1 cellular context compared by ENCODE assay signal in the genomic region with DNA sequence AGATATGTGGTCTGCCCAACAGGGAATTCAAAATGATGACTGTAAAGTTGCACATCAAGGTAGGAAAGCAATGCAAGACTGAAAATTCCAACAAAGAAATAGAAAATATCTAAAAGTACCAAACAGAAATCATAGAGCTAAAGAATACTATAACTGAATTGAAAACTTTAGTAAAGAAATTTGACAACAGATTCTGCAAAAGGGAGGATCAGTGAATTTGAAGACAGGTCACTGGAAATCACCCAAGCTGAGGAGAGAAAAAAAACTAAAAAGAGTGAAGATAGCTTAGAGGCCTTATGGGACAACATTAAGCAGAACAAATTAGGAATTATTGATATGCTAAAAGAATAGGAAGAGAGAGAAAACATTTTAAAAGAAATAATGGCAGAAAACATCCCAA.
TF ChIP-seq lines count a peak whose summit lies in the region.

No MANE protein-coding gene starts in this region.

TF ChIP-seq in SK-N-SH, 30 proteins besides CTCF, POLR2A, EP300 and RAD21 (continued from another document):
- TF ChIP-seq, protein P1, sequence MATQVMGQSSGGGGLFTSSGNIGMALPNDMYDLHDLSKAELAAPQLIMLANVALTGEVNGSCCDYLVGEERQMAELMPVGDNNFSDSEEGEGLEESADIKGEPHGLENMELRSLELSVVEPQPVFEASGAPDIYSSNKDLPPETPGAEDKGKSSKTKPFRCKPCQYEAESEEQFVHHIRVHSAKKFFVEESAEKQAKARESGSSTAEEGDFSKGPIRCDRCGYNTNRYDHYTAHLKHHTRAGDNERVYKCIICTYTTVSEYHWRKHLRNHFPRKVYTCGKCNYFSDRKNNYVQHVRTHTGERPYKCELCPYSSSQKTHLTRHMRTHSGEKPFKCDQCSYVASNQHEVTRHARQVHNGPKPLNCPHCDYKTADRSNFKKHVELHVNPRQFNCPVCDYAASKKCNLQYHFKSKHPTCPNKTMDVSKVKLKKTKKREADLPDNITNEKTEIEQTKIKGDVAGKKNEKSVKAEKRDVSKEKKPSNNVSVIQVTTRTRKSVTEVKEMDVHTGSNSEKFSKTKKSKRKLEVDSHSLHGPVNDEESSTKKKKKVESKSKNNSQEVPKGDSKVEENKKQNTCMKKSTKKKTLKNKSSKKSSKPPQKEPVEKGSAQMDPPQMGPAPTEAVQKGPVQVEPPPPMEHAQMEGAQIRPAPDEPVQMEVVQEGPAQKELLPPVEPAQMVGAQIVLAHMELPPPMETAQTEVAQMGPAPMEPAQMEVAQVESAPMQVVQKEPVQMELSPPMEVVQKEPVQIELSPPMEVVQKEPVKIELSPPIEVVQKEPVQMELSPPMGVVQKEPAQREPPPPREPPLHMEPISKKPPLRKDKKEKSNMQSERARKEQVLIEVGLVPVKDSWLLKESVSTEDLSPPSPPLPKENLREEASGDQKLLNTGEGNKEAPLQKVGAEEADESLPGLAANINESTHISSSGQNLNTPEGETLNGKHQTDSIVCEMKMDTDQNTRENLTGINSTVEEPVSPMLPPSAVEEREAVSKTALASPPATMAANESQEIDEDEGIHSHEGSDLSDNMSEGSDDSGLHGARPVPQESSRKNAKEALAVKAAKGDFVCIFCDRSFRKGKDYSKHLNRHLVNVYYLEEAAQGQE (IDR thresholded peaks at IDR 0.05; ENCODE audit: low read depth, low read length), result no peak
- TF ChIP-seq RXRA (IDR thresholded peaks at IDR 0.05; ENCODE audit: borderline replicate concordance, low read depth), result no peak
- no peak for TF ChIP-seq TAF1 (IDR thresholded peaks at IDR 0.05; ENCODE audit: borderline replicate concordance, low read depth, low read length)
- TF ChIP-seq EZH2phosphoT487 (IDR thresholded peaks at IDR 0.05; ENCODE audit: borderline replicate concordance, low read depth), result no peak
- no peak for TF ChIP-seq GABPA (IDR thresholded peaks at IDR 0.05; ENCODE audit: low read depth)
- no peak for TF ChIP-seq CHD2 (IDR thresholded peaks at IDR 0.05; ENCODE audit: low read length, partially characterized antibody)
- TF ChIP-seq, protein P2, sequence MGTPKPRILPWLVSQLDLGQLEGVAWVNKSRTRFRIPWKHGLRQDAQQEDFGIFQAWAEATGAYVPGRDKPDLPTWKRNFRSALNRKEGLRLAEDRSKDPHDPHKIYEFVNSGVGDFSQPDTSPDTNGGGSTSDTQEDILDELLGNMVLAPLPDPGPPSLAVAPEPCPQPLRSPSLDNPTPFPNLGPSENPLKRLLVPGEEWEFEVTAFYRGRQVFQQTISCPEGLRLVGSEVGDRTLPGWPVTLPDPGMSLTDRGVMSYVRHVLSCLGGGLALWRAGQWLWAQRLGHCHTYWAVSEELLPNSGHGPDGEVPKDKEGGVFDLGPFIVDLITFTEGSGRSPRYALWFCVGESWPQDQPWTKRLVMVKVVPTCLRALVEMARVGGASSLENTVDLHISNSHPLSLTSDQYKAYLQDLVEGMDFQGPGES (IDR thresholded peaks at IDR 0.05; ENCODE audit: low read depth, low read length), result no peak
- TF ChIP-seq MXI1 (IDR thresholded peaks at IDR 0.05; ENCODE audit: low read depth, low read length), result no peak
- no peak for TF ChIP-seq NFIC (IDR thresholded peaks at IDR 0.05; ENCODE audit: borderline replicate concordance)
- TF ChIP-seq, protein P3, sequence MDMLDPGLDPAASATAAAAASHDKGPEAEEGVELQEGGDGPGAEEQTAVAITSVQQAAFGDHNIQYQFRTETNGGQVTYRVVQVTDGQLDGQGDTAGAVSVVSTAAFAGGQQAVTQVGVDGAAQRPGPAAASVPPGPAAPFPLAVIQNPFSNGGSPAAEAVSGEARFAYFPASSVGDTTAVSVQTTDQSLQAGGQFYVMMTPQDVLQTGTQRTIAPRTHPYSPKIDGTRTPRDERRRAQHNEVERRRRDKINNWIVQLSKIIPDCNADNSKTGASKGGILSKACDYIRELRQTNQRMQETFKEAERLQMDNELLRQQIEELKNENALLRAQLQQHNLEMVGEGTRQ (IDR thresholded peaks at IDR 0.05; ENCODE audit: borderline replicate concordance, low read depth, low read length), result no peak
- TF ChIP-seq RCOR1 (IDR thresholded peaks at IDR 0.05; ENCODE audit: low read length), result no peak
- TF ChIP-seq, protein P4, sequence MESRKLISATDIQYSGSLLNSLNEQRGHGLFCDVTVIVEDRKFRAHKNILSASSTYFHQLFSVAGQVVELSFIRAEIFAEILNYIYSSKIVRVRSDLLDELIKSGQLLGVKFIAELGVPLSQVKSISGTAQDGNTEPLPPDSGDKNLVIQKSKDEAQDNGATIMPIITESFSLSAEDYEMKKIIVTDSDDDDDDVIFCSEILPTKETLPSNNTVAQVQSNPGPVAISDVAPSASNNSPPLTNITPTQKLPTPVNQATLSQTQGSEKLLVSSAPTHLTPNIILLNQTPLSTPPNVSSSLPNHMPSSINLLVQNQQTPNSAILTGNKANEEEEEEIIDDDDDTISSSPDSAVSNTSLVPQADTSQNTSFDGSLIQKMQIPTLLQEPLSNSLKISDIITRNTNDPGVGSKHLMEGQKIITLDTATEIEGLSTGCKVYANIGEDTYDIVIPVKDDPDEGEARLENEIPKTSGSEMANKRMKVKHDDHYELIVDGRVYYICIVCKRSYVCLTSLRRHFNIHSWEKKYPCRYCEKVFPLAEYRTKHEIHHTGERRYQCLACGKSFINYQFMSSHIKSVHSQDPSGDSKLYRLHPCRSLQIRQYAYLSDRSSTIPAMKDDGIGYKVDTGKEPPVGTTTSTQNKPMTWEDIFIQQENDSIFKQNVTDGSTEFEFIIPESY (IDR thresholded peaks at IDR 0.05; ENCODE audit: borderline replicate concordance, low read depth), result no peak
- no peak for TF ChIP-seq FOXM1 (IDR thresholded peaks at IDR 0.05; ENCODE audit: low read depth)
- no peak for TF ChIP-seq YY1 (IDR thresholded peaks at IDR 0.05; ENCODE audit: low read depth)
